Comparison of ENCODE assay signal across 20 cellular contexts in the genomic region with DNA sequence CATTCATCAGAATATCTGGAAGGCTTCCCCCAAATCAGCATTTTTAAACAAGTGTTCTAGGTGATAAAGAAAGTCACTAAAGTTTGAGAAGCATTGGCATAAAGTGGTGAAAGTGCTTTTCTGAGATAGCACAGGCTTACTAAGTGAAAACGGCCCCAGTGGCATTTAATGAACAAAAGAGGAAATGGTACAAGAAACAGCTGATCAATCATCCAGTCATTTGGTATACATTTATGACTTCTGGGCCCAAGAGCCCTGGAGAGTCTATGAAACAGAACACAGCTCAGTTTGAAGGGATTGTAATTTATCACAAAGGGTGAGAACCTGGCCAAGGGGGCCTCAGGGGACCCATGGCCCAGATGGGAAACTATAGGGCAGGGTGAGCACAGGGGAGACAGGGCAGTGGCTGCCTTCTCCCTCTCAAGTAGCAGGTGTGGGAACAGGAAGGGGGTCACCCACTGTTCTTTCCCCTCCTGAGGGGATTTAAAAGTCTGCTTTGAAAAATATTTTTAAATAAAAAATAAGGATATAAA.
DNase-seq lines count a peak whose midpoint lies in the region; ATAC-seq, FAIRE-seq and TF ChIP-seq lines count a peak whose summit lies in the region.
"Had no signal": no experiment of that assay in that cellular context is flagged by ENCODE, and none has a peak within 500 bp of the region (broad histone marks: within the 10 kb centered on the region; RNA-seq: fewer than 3 reads in every experiment).

No MANE protein-coding gene starts in this region.

- H3K36me3 Mint-ChIP-seq in stimulated activated naive B cell treated with anti-CD40 and anti-IgM and Interleukin-4, amounts not matched to agents 10 μg/mL and 1 μg/mL and 100 μg/mL, for 72 hours: no peaks in the 10 kb centered on the region
- H3K36me3 Mint-ChIP-seq: activated CD4-positive, alpha-beta memory T cell treated with anti-CD3 and anti-CD28 coated beads for 36 hours had no signal

- H3K27me3 ChIP-seq in Loucy (ENCODE audit: insufficient read depth, low read length, poor library complexity, severe bottlenecking) (no peaks in the 10 kb centered on the region), esophagus muscularis mucosa (no peaks in the 10 kb centered on the region), neuronal stem cell (ENCODE audit: control insufficient read depth in 3 of 3, insufficient read depth in 3 of 3, low read depth in 1 of 3, low read length in 3 of 3) (no peaks in the 10 kb centered on the region)

- H3K27ac ChIP-seq in esophagus muscularis mucosa (replicated peaks in 1 of 4): peak overlapping the region; percentile 52 to 70 (median 59)
- no peak overlapping the region for H3K27ac ChIP-seq in neuronal stem cell (replicated peaks; ENCODE audit: low read length)
- H3K27ac ChIP-seq: prostate gland, VCaP had no signal

- TF ChIP-seq CTCF in Loucy (conservative IDR thresholded peaks at IDR 0.05; ENCODE audit: low read length) (no peak), esophagus muscularis mucosa (IDR thresholded peaks at IDR 0.05) (no peak)

- H3K9ac ChIP-seq in Loucy (ENCODE audit: low read depth, low read length, poor library complexity, severe bottlenecking): peak overlapping the region; percentile 38
- no peak overlapping the region for H3K9ac ChIP-seq in neuronal stem cell (ENCODE audit: low read depth, low read length, poor library complexity)

- no peaks in the 10 kb centered on the region for H3K79me1 ChIP-seq in neuronal stem cell (ENCODE audit: low read depth, low read length)

- TF ChIP-seq POLR2A in GM12891 (IDR thresholded peaks at IDR 0.05; ENCODE audit: low read depth, low read length) (no peak), esophagus muscularis mucosa (IDR thresholded peaks at IDR 0.05; ENCODE audit: low read depth) (no peak)

- H4K91ac ChIP-seq in neuronal stem cell (ENCODE audit: low read depth, low read length, poor library complexity): no peak overlapping the region

- no peak overlapping the region for H4K8ac ChIP-seq in neuronal stem cell (ENCODE audit: low read depth, low read length)

- H2BK5ac ChIP-seq in neuronal stem cell (ENCODE audit: low read length): no peak overlapping the region

- no peak overlapping the region for H2AK5ac ChIP-seq in neuronal stem cell (ENCODE audit: low read depth, low read length)

- H2BK120ac ChIP-seq in neuronal stem cell (ENCODE audit: low read depth, low read length): no peak overlapping the region

- H3K36me3 ChIP-seq in Loucy (ENCODE audit: insufficient read depth, low read length) (no peaks in the 10 kb centered on the region), esophagus muscularis mucosa (no peaks in the 10 kb centered on the region), neuronal stem cell (replicated peaks in 1 of 2; ENCODE audit: control insufficient read depth in 2 of 2, insufficient read depth in 2 of 2, low read length in 2 of 2) (no peaks in the 10 kb centered on the region)
- H3K36me3 ChIP-seq: prostate gland had no signal

- no peak for FAIRE-seq in GM12891 (lab: Jason Lieb, UNC)
- FAIRE-seq: D721Med, H54 had no signal

- no peaks in the 10 kb centered on the region for H3K9me2 ChIP-seq in Loucy (replicated peaks; ENCODE audit: low read depth, low read length)

- DNase-seq in GM12891 (ENCODE audit: insufficient read length, low spot score) (no peak), esophagus muscularis mucosa (ENCODE audit: extremely low spot score) (no peak), neuronal stem cell (ENCODE audit: low spot score) (no peak)
- DNase-seq in stimulated activated naive B cell treated with anti-CD40 and anti-IgM and Interleukin-4, amounts not matched to agents 10 μg/mL and 1 μg/mL and 100 μg/mL, for 72 hours: no peak
- DNase-seq in stimulated activated CD4-positive, alpha-beta T cell treated with anti-CD3 and anti-CD28 coated beads, Interleukin-1b, Interleukin-23, amount 100 ng/mL, for 48 hours: no peak
- DNase-seq: activated CD4-positive, alpha-beta memory T cell treated with anti-CD3 and anti-CD28 coated beads for 36 hours; activated naive CD8-positive, alpha-beta T cell treated with anti-CD3 and anti-CD28 coated beads, Interleukin-2, amount 50 U/mL, for 24 hours; central memory CD4-positive, alpha-beta T cell; effector memory CD8-positive, alpha-beta T cell; GDM1; left colon; NCI-H2107 had no signal

- no peaks in the 10 kb centered on the region for H4K20me1 ChIP-seq in Loucy (ENCODE audit: insufficient read depth, low read length, poor library complexity, severe bottlenecking)

- H3K4me3 Mint-ChIP-seq in stimulated activated naive B cell treated with anti-CD40 and anti-IgM and Interleukin-4, amounts not matched to agents 10 μg/mL and 1 μg/mL and 100 μg/mL, for 72 hours: no peak overlapping the region
- H3K4me3 Mint-ChIP-seq: activated CD4-positive, alpha-beta memory T cell treated with anti-CD3 and anti-CD28 coated beads for 36 hours; activated naive CD8-positive, alpha-beta T cell treated with anti-CD3 and anti-CD28 coated beads, Interleukin-2, amount 50 U/mL, for 24 hours; effector memory CD8-positive, alpha-beta T cell; stimulated activated naive CD8-positive, alpha-beta T cell treated with anti-CD3 and anti-CD28 coated beads, Interleukin-15, Interleukin-2, amounts not matched to agents 100 ng/mL and 50 ng/mL, for 24 hours had no signal

- H3K18ac ChIP-seq in neuronal stem cell (ENCODE audit: low read length): no peak overlapping the region

- H3K27me3 Mint-ChIP-seq in stimulated activated naive B cell treated with anti-CD40 and anti-IgM and Interleukin-4, amounts not matched to agents 10 μg/mL and 1 μg/mL and 100 μg/mL, for 72 hours: peaks cover 0 to 5% of the 10 kb centered on the region in 2 donors

- peak; percentile 90 to 92 for ATAC-seq in stimulated activated naive B cell treated with anti-CD40 and anti-IgM and Interleukin-4, amounts not matched to agents 10 μg/mL and 1 μg/mL and 100 μg/mL, for 72 hours (replicated peaks)
- ATAC-seq in HG03442 (IDR thresholded peaks at IDR 0.05; ENCODE audit: unreplicated experiment): no peak
- no peak for ATAC-seq in HG02884 (IDR thresholded peaks at IDR 0.05; ENCODE audit: unreplicated experiment)
- ATAC-seq: activated naive CD8-positive, alpha-beta T cell treated with anti-CD3 and anti-CD28 coated beads, Interleukin-2, amount 50 U/mL, for 24 hours; effector memory CD8-positive, alpha-beta T cell; left colon had no signal

- peaks cover 2 to 12% of the 10 kb centered on the region in 2 donors for H3K4me1 Mint-ChIP-seq in stimulated activated naive B cell treated with anti-CD40 and anti-IgM and Interleukin-4, amounts not matched to agents 10 μg/mL and 1 μg/mL and 100 μg/mL, for 72 hours
- H3K4me1 Mint-ChIP-seq: activated naive CD8-positive, alpha-beta T cell treated with anti-CD3 and anti-CD28 coated beads, Interleukin-2, amount 50 U/mL, for 24 hours had no signal

- peaks cover 5% of the 10 kb centered on the region; the same call in 1 of the 2 replicates for H3F3A ChIP-seq in Loucy (ENCODE audit: low read depth)

- H3K4ac ChIP-seq in neuronal stem cell (ENCODE audit: low read length): no peak overlapping the region

- H3K27ac Mint-ChIP-seq in stimulated activated naive B cell treated with anti-CD40 and anti-IgM and Interleukin-4, amounts not matched to agents 10 μg/mL and 1 μg/mL and 100 μg/mL, for 72 hours: no peak overlapping the region
- H3K27ac Mint-ChIP-seq: activated CD4-positive, alpha-beta memory T cell treated with anti-CD3 and anti-CD28 coated beads for 36 hours; activated naive CD8-positive, alpha-beta T cell treated with anti-CD3 and anti-CD28 coated beads, Interleukin-2, amount 50 U/mL, for 24 hours; effector memory CD8-positive, alpha-beta T cell; stimulated activated naive CD8-positive, alpha-beta T cell treated with anti-CD3 and anti-CD28 coated beads, Interleukin-15, Interleukin-2, amounts not matched to agents 100 ng/mL and 50 ng/mL, for 24 hours had no signal

- intact Hi-C loops in esophagus muscularis mucosa (cut with DNase I): no loop called here

- H3K4me1 ChIP-seq in Loucy (ENCODE audit: insufficient read depth, low read length, poor library complexity, severe bottlenecking): peaks cover 80% of the 10 kb centered on the region
- H3K4me1 ChIP-seq in esophagus muscularis mucosa: peaks cover 16 to 46% (median 41%) of the 10 kb centered on the region in 4 donors
- peaks cover 11 to 23% of the 10 kb centered on the region in 2 donors for H3K4me1 ChIP-seq in neuronal stem cell (ENCODE audit: control insufficient read depth in 2 of 2, insufficient read depth in 1 of 2, low read depth in 1 of 2, low read length in 2 of 2)
- H3K4me1 ChIP-seq: prostate gland had no signal

- no peak overlapping the region for H3K23ac ChIP-seq in neuronal stem cell (ENCODE audit: low read depth, low read length, poor library complexity)

- peak overlapping the region; percentile 6 for H3K4me3 ChIP-seq in Loucy (ENCODE audit: low read length, poor library complexity, severe bottlenecking)
- no peak overlapping the region for H3K4me3 ChIP-seq in esophagus muscularis mucosa
- no peak overlapping the region for H3K4me3 ChIP-seq in neuronal stem cell (ENCODE audit: low read length in 2 of 2)
- H3K4me3 ChIP-seq: prostate gland had no signal

- no peak overlapping the region for H2BK15ac ChIP-seq in neuronal stem cell (ENCODE audit: low read length)

- H3K14ac ChIP-seq in neuronal stem cell (ENCODE audit: low read length): no peak overlapping the region

- H3K9me3 ChIP-seq in Loucy (ENCODE audit: insufficient read depth, low read depth, low read length) (no peaks in the 10 kb centered on the region), esophagus muscularis mucosa (no peaks in the 10 kb centered on the region), neuronal stem cell (replicated peaks in 1 of 2; ENCODE audit: control insufficient read depth in 2 of 2, insufficient read depth in 1 of 2, low read depth in 1 of 2, low read length in 2 of 2) (no peaks in the 10 kb centered on the region)
- H3K9me3 ChIP-seq: prostate gland had no signal

- no peaks in the 10 kb centered on the region for H3K79me2 ChIP-seq in Loucy (ENCODE audit: insufficient read depth, low read length)

- WGBS in esophagus muscularis mucosa: 0% methylated on average over 1 of the region's 1 CpG
- WGBS in neuronal stem cell (ENCODE audit: extremely low coverage in 2 of 2, insufficient read length in 2 of 2, insufficient replicate concordance in 1 of 2), 2 donors: no CpG with 5 or more reads among the region's 1 CpG

- H2BK12ac ChIP-seq in neuronal stem cell (ENCODE audit: low read length): no peak overlapping the region

- no peak overlapping the region for H2AFZ ChIP-seq in Loucy (ENCODE audit: low read length)
- H2AFZ ChIP-seq in neuronal stem cell (ENCODE audit: low read length): no peak overlapping the region

- peak overlapping the region; percentile 22 for H3K4me2 ChIP-seq in Loucy (ENCODE audit: low read depth, low read length, poor library complexity, severe bottlenecking)
- H3K4me2 ChIP-seq in neuronal stem cell (ENCODE audit: insufficient read depth, low read length, poor library complexity, severe bottlenecking): no peak overlapping the region

- no peaks in the 10 kb centered on the region for H3K9me3 Mint-ChIP-seq in stimulated activated naive B cell treated with anti-CD40 and anti-IgM and Interleukin-4, amounts not matched to agents 10 μg/mL and 1 μg/mL and 100 μg/mL, for 72 hours
- H3K9me3 Mint-ChIP-seq: activated CD4-positive, alpha-beta memory T cell treated with anti-CD3 and anti-CD28 coated beads for 36 hours; activated naive CD8-positive, alpha-beta T cell treated with anti-CD3 and anti-CD28 coated beads, Interleukin-2, amount 50 U/mL, for 24 hours; effector memory CD8-positive, alpha-beta T cell; stimulated activated naive CD8-positive, alpha-beta T cell treated with anti-CD3 and anti-CD28 coated beads, Interleukin-15, Interleukin-2, amounts not matched to agents 100 ng/mL and 50 ng/mL, for 24 hours had no signal

- TF ChIP-seq EP300 in esophagus muscularis mucosa (IDR thresholded peaks at IDR 0.05): no peak

Comparison
In these comparisons a context has a peak if more than half of its experiments do, and no peak if none do; other contexts are left out.
1. ATAC-seq: peak in stimulated activated naive B cell treated with anti-CD40 and anti-IgM and Interleukin-4, amounts not matched to agents 10 μg/mL and 1 μg/mL and 100 μg/mL, for 72 hours (2 of 2); none in HG03442 (single experiment) and HG02884 (single experiment).